ENCODE assay signal across 8 cellular contexts in the genomic region with DNA sequence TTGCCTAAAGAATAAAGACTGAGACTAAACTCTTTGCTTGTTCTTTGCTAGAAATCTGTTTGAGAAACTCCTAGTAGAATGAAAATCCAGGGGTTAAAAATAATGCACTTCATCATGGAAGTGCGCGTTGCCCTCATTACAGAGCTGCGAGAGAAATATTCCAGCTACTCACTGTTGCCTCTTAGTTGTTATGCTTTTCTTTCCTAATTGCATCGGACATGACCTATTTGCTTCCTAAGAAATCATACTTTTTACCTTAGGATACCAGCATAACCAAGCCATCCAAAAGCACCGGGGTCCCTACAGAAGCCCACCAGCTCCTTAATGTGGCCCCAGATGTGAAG. TPM values are rescaled to one million over a fixed set of nuclear protein-coding genes. Genes with fewer than 3 reads are reported as not detected.
DNase-seq lines count a peak whose midpoint lies in the region; ATAC-seq, FAIRE-seq and TF ChIP-seq lines count a peak whose summit lies in the region.

No MANE protein-coding gene starts in this region.

- H3K9ac ChIP-seq in PC-3 (ENCODE audit: low read length), result no peak overlapping the region; the same call in 1 of the 2 replicates

- H3K27me3 ChIP-seq in PC-3 (ENCODE audit: low read length) (no peaks in the 10 kb centered on the region), foreskin keratinocyte (peaks cover 44% of the 10 kb centered on the region), psoas muscle (ENCODE audit: insufficient read depth in 3 of 3, low read length in 2 of 3) (peaks cover 0 to 4% (median 0%) of the 10 kb centered on the region in 3 donors)

- no peak for DNase-seq in PC-3
- DNase-seq in foreskin keratinocyte, result peak in 1 of 2 donors; percentile 25
- no peak for DNase-seq in psoas muscle
- no peak for DNase-seq in HTR-8/SVneo (ENCODE audit: insufficient read length, low spot score)
- no peak for DNase-seq in OCI-M2 (lab: John Stamatoyannopoulos, UW; ENCODE audit: unreplicated experiment)

- H3K27ac ChIP-seq in PC-3 (ENCODE audit: low read length), result no peak overlapping the region
- H3K27ac ChIP-seq in foreskin keratinocyte, result no peak overlapping the region
- H3K27ac ChIP-seq in psoas muscle, result no peak overlapping the region

- H4K20me1 ChIP-seq in PC-3 (ENCODE audit: low read length), result no peaks in the 10 kb centered on the region

- intact Hi-C loops in PC-3 (cut with micrococcal nuclease), result loop anchor here (2.0 to 10.0 kb wide), 5 partner anchors 84 to 459 kb away; no protein-coding TSS in a partner anchor
- intact Hi-C loops in psoas muscle (cut with DNase I), result loop anchor here in 1 of 2 donors (10.0 kb wide), 1 partner anchor 407 kb away; no protein-coding TSS in a partner anchor

- no peaks in the 10 kb centered on the region for H3K9me3 ChIP-seq in PC-3 (ENCODE audit: low read length)
- H3K9me3 ChIP-seq in psoas muscle, result peaks cover 2% of the 10 kb centered on the region

- TF ChIP-seq CTCF in PC-3 (conservative IDR thresholded peaks at IDR 0.05; ENCODE audit: low read depth, low read length), result no peak
- no peak for TF ChIP-seq CTCF in foreskin keratinocyte (conservative IDR thresholded peaks at IDR 0.05)
- TF ChIP-seq CTCF in psoas muscle (IDR thresholded peaks at IDR 0.05), result no peak

- CTCF ChIA-PET in PC-3 (lab: Charles Lee), result interaction anchor here (1.0 to 1.3 kb wide), 2 partner anchors 404 to 659 kb away, joined by 3 to 4 read pairs; no protein-coding TSS in a partner anchor

- POLR2A ChIA-PET in PC-3 (lab: Charles Lee; ENCODE audit: unreplicated experiment), result no interaction called here

- H3K4me3 ChIP-seq in PC-3 (ENCODE audit: low read length) (peak overlapping the region; percentile 76), psoas muscle (peak overlapping the region; percentile 64)

- H2AFZ ChIP-seq in PC-3 (ENCODE audit: low read length), result peak overlapping the region; percentile 86

- FAIRE-seq in HTR-8/SVneo (lab: Jason Lieb, UNC), result no peak

- peak overlapping the region; percentile 93 for H3K4me2 ChIP-seq in PC-3 (ENCODE audit: low read length)

- H3K4me1 ChIP-seq in PC-3 (ENCODE audit: insufficient read depth, low read length) (no peaks in the 10 kb centered on the region), foreskin keratinocyte (no peaks in the 10 kb centered on the region), psoas muscle (no peaks in the 10 kb centered on the region)

- H3K79me2 ChIP-seq in PC-3 (ENCODE audit: low read length), result no peaks in the 10 kb centered on the region

- no peaks in the 10 kb centered on the region for H3F3A ChIP-seq in PC-3 (ENCODE audit: low read length, unreplicated experiment)

- no TSS peak for BruUV-seq in PC-3 (replicated peaks; lab: Mats Ljungman, UMichigan)

- ATAC-seq in GM19395 (IDR thresholded peaks at IDR 0.05; ENCODE audit: unreplicated experiment) (peak; percentile 17), PC-3 (peak; percentile 45), foreskin keratinocyte (peak; percentile 37), psoas muscle (peak in 1 of 4 donors; percentile 8), HG03571 (IDR thresholded peaks at IDR 0.05; ENCODE audit: unreplicated experiment) (no peak), GM18858 (IDR thresholded peaks at IDR 0.05; ENCODE audit: unreplicated experiment) (no peak)

- no peaks in the 10 kb centered on the region for H3K36me3 ChIP-seq in PC-3 (ENCODE audit: low read depth, low read length)
- no peaks in the 10 kb centered on the region for H3K36me3 ChIP-seq in psoas muscle (ENCODE audit: insufficient read depth in 1 of 2, low read depth in 1 of 2)

- H3K9me2 ChIP-seq in PC-3 (replicated peaks; ENCODE audit: low read length), result no peaks in the 10 kb centered on the region

- WGBS in psoas muscle, 3 donors, result 0 to 2% (median 1%) methylated on average over 5 of the region's 5 CpGs

RNA-seq across cellular contexts. Expression of a gene that starts 0.6 kb away (rescaled TPM):
- total RNA-seq in PC-3 (2014; rRNA removed), result 0.04 and 0.06 TPM in 2 replicates
- total RNA-seq in foreskin keratinocyte, result not detected in 2 replicates
- not detected in 2 replicates for polyA plus RNA-seq in foreskin keratinocyte
- total RNA-seq in psoas muscle, result 1 to 10 TPM in 1 of 4 donors, under 1 TPM in 3; 0.21 to 1.4 (median 0.65) TPM
- under 1 TPM; 0.06 to 0.18 (median 0.07) TPM for polyA plus RNA-seq in psoas muscle

Comparison
In these comparisons a context has a peak if more than half of its experiments do, and no peak if none do; other contexts are left out.
1. ATAC-seq: peak in GM19395 (single experiment), PC-3 (single experiment) and foreskin keratinocyte (single experiment); none in HG03571 (single experiment) and GM18858 (single experiment).